ENCODE assay signal across 15 cellular contexts in genomic region chr2:144071461-144071860, GRCh38.
DNase-seq lines count a peak whose midpoint lies in the region; ATAC-seq, FAIRE-seq and TF ChIP-seq lines count a peak whose summit lies in the region.
"Had no signal": no experiment of that assay in that cellular context is flagged by ENCODE, and none has a peak within 500 bp of the region (broad histone marks: within the 10 kb centered on the region; RNA-seq: fewer than 3 reads in every experiment).

No MANE protein-coding gene starts in this region.

- no peaks in the 10 kb centered on the region for H3K36me3 ChIP-seq in bronchial epithelial cell (ENCODE audit: control insufficient read depth, insufficient read depth, low read length)
- H3K36me3 ChIP-seq in liver (ENCODE audit: control insufficient read depth in 4 of 4, insufficient read depth in 3 of 4, low read depth in 1 of 4, low read length in 3 of 4) = no peaks in the 10 kb centered on the region

- no peaks in the 10 kb centered on the region for H3K9me3 ChIP-seq in liver (ENCODE audit: control insufficient read depth in 4 of 4, low read length in 3 of 4)

- intact Hi-C loops in posterior vena cava (cut with DNase I) = no loop called here

- ATAC-seq in HG03095 (IDR thresholded peaks at IDR 0.05; ENCODE audit: unreplicated experiment) = no peak
- no peak for ATAC-seq in GM18868 (IDR thresholded peaks at IDR 0.05; ENCODE audit: unreplicated experiment)
- ATAC-seq: activated CD8-positive, alpha-beta T cell treated with anti-CD3 and anti-CD28 coated beads for 36 hours; GM12878; stimulated activated naive B cell treated with anti-CD40 and anti-IgM and Interleukin-4, amounts not matched to agents 10 μg/mL and 1 μg/mL and 100 μg/mL, for 72 hours had no signal

- H3K4me1 ChIP-seq in liver (ENCODE audit: control insufficient read depth in 4 of 4, insufficient read depth in 4 of 4, low read length in 3 of 4) = no peaks in the 10 kb centered on the region

- no peak overlapping the region for H3K9ac ChIP-seq in liver (ENCODE audit: low read depth in 1 of 2, low read length in 2 of 2)

- TF ChIP-seq CTCF in C4-2B (conservative IDR thresholded peaks at IDR 0.05) = peak; percentile 73
- TF ChIP-seq CTCF in LNCAP (IDR thresholded peaks at IDR 0.05) = peak; percentile 61
- TF ChIP-seq CTCF in bronchial epithelial cell (IDR thresholded peaks at IDR 0.05; ENCODE audit: insufficient read depth, low read length, severe bottlenecking) = peak; percentile 14
- TF ChIP-seq CTCF in liver (IDR thresholded peaks at IDR 0.05; ENCODE audit: low read depth, low read length, missing input control) = no peak

- no peak for FAIRE-seq in bronchial epithelial cell (lab: Jason Lieb, UNC)
- FAIRE-seq: GM12878, islet of Langerhans had no signal

- H3K27ac ChIP-seq in C4-2B (no peak overlapping the region), liver (ENCODE audit: low read depth in 1 of 2, low read length in 2 of 2) (no peak overlapping the region)

- WGBS in liver = 55% methylated on average over 4 of the region's 4 CpGs

- H3K27me3 ChIP-seq in bronchial epithelial cell (ENCODE audit: control insufficient read depth, insufficient read depth, low read length) (no peaks in the 10 kb centered on the region), liver (ENCODE audit: control insufficient read depth in 4 of 4, insufficient read depth in 4 of 4, low read length in 3 of 4) (no peaks in the 10 kb centered on the region)

- peak; percentile 8 to 41 for TF ChIP-seq RAD21 in liver (IDR thresholded peaks at IDR 0.05)

- H3K4me3 ChIP-seq in bronchial epithelial cell (ENCODE audit: low read depth, low read length) (no peak overlapping the region), liver (ENCODE audit: low read depth in 1 of 3, low read length in 3 of 3) (no peak overlapping the region)
- H3K4me3 ChIP-seq: GM12878 had no signal

- DNase-seq in bronchial epithelial cell (ENCODE audit: low read depth) (no peak), NCI-H2227 treated with DMSO at 0.1 percent for 48 hours (lab: John Stamatoyannopoulos, UW) (no peak), posterior vena cava (ENCODE audit: low spot score) (no peak)
- DNase-seq: activated CD8-positive, alpha-beta T cell treated with anti-CD3 and anti-CD28 coated beads for 36 hours; effector CD4-positive, alpha-beta T cell; NCI-H1436; NCI-H345; stimulated activated naive B cell treated with anti-CD40 and anti-IgM and Interleukin-4, amounts not matched to agents 10 μg/mL and 1 μg/mL and 100 μg/mL, for 72 hours had no signal

TF ChIP-seq in liver, 16 proteins besides CTCF, POLR2A, EP300 and RAD21:
- TF ChIP-seq MAX (IDR thresholded peaks at IDR 0.05) (no peak), GABPA (IDR thresholded peaks at IDR 0.05 in 1 of 2, conservative IDR thresholded peaks at IDR 0.05 in 1 of 2) (no peak), TAF1 (conservative IDR thresholded peaks at IDR 0.05) (no peak), HNF4A (conservative IDR thresholded peaks at IDR 0.05) (no peak), RXRA (IDR thresholded peaks at IDR 0.05) (no peak), REST (IDR thresholded peaks at IDR 0.05) (no peak), FOXA2 (IDR thresholded peaks at IDR 0.05) (no peak), YY1 (IDR thresholded peaks at IDR 0.05) (no peak), SP1 (IDR thresholded peaks at IDR 0.05) (no peak)
TF ChIP-seq in liver: peak in this region for 0.
